15 cellular contexts compared by ENCODE assay signal in genomic region chr20:22511943-22512910, GRCh38.
A peak's percentile ranks its signal among the peaks of the same experiment; 100 is the strongest.
DNase-seq lines count a peak whose midpoint lies in the region; ATAC-seq and TF ChIP-seq lines count a peak whose summit lies in the region.
"Had no signal": no experiment of that assay in that cellular context is flagged by ENCODE, and none has a peak within 500 bp of the region (broad histone marks: within the 10 kb centered on the region; RNA-seq: fewer than 3 reads in every experiment).

No MANE protein-coding gene starts in this region.

- H3K9me2 ChIP-seq in PC-3 (replicated peaks; ENCODE audit: low read length) (no peaks in the 10 kb centered on the region), hepatocyte (replicated peaks; ENCODE audit: insufficient read depth) (no peaks in the 10 kb centered on the region)

- H3K4me1 ChIP-seq in cardiac muscle cell (ENCODE audit: low read depth) (no peaks in the 10 kb centered on the region), PC-3 (ENCODE audit: insufficient read depth, low read length) (peaks cover 29% of the 10 kb centered on the region), hepatocyte (ENCODE audit: insufficient read depth) (peaks cover 26% of the 10 kb centered on the region), upper lobe of right lung (peaks cover 5% of the 10 kb centered on the region)

- peak overlapping the region; percentile 60 for H3K9ac ChIP-seq in PC-3 (ENCODE audit: low read length)

- H3K9me3 ChIP-seq in cardiac muscle cell (ENCODE audit: low read depth) (no peaks in the 10 kb centered on the region), PC-3 (ENCODE audit: low read length) (no peaks in the 10 kb centered on the region), hepatocyte (ENCODE audit: low read depth) (no peaks in the 10 kb centered on the region), upper lobe of right lung (no peaks in the 10 kb centered on the region)

- H3K36me3 Mint-ChIP-seq in stimulated activated memory B cell treated with anti-CD40 and anti-IgM and Interleukin-4, amounts not matched to agents 10 μg/mL and 1 μg/mL and 100 μg/mL, for 72 hours: no peaks in the 10 kb centered on the region
- no peaks in the 10 kb centered on the region for H3K36me3 Mint-ChIP-seq in natural killer cell

- intact Hi-C loops in Right ventricle myocardium inferior (cut with DNase I): no loop called here
- intact Hi-C loops in PC-3 (cut with micrococcal nuclease): loop anchor here (1.0 to 2.0 kb wide), 4 partner anchors 22 to 165 kb away; partner anchors contain the start of gene FOXA2
- intact Hi-C loops in upper lobe of right lung (cut with DNase I): no loop called here
- intact Hi-C loops in natural killer cell (cut with micrococcal nuclease): no loop called here

- no peak overlapping the region for H3K4me3 ChIP-seq in cardiac muscle cell
- H3K4me3 ChIP-seq in PC-3 (ENCODE audit: low read length): no peak overlapping the region; the same call in 1 of the 2 replicates
- H3K4me3 ChIP-seq in hepatocyte: no peak overlapping the region
- no peak overlapping the region for H3K4me3 ChIP-seq in upper lobe of right lung

- WGBS in hepatocyte (ENCODE audit: low lambda C conversion rate, missing lambda C conversion rate): 20% methylated on average over 17 of the region's 17 CpGs

- CTCF ChIA-PET in PC-3 (lab: Charles Lee): interaction anchor here (0.5 to 0.9 kb wide), 6 partner anchors 59 to 173 kb away, joined by 3 to 4 read pairs (median 3); no protein-coding TSS in a partner anchor

- H2AFZ ChIP-seq in PC-3 (ENCODE audit: low read length) (0 out of 2 replicates have a peak overlapping the region, but pooled peaks have one; percentile 8), hepatocyte (no peak overlapping the region)

- TF ChIP-seq CTCF in cardiac muscle cell (IDR thresholded peaks at IDR 0.05; ENCODE audit: low read depth, low read length) (no peak), PC-3 (conservative IDR thresholded peaks at IDR 0.05; ENCODE audit: low read depth, low read length) (no peak), hepatocyte (IDR thresholded peaks at IDR 0.05; ENCODE audit: poor library complexity) (no peak), upper lobe of right lung (IDR thresholded peaks at IDR 0.05) (no peak), natural killer cell (IDR thresholded peaks at IDR 0.05) (no peak)

- H3K27ac Mint-ChIP-seq in stimulated activated memory B cell treated with anti-CD40 and anti-IgM and Interleukin-4, amounts not matched to agents 10 μg/mL and 1 μg/mL and 100 μg/mL, for 72 hours: no peak overlapping the region
- no peak overlapping the region for H3K27ac Mint-ChIP-seq in natural killer cell

- TSS peak; percentile 81 for BruUV-seq in PC-3 (replicated peaks; lab: Mats Ljungman, UMichigan)

- H3K36me3 ChIP-seq in cardiac muscle cell: no peaks in the 10 kb centered on the region
- no peaks in the 10 kb centered on the region for H3K36me3 ChIP-seq in PC-3 (ENCODE audit: low read depth, low read length)
- no peaks in the 10 kb centered on the region for H3K36me3 ChIP-seq in hepatocyte (replicated peaks; ENCODE audit: insufficient read depth, low read depth)
- no peaks in the 10 kb centered on the region for H3K36me3 ChIP-seq in upper lobe of right lung

- H3K4me3 Mint-ChIP-seq in stimulated activated memory B cell treated with anti-CD40 and anti-IgM and Interleukin-4, amounts not matched to agents 10 μg/mL and 1 μg/mL and 100 μg/mL, for 72 hours: no peak overlapping the region
- H3K4me3 Mint-ChIP-seq in natural killer cell: no peak overlapping the region

- H3K4me2 ChIP-seq in PC-3 (ENCODE audit: low read length): peak overlapping the region; percentile 69
- H3K4me2 ChIP-seq in hepatocyte: peak overlapping the region; percentile 63

- H3K27me3 ChIP-seq in cardiac muscle cell: no peaks in the 10 kb centered on the region
- no peaks in the 10 kb centered on the region for H3K27me3 ChIP-seq in PC-3 (ENCODE audit: low read length)
- H3K27me3 ChIP-seq in hepatocyte: no peaks in the 10 kb centered on the region
- no peaks in the 10 kb centered on the region for H3K27me3 ChIP-seq in upper lobe of right lung

- H3K79me2 ChIP-seq in PC-3 (ENCODE audit: low read length) (no peaks in the 10 kb centered on the region), hepatocyte (no peaks in the 10 kb centered on the region)

- H3K9me3 Mint-ChIP-seq in stimulated activated memory B cell treated with anti-CD40 and anti-IgM and Interleukin-4, amounts not matched to agents 10 μg/mL and 1 μg/mL and 100 μg/mL, for 72 hours: no peaks in the 10 kb centered on the region
- no peaks in the 10 kb centered on the region for H3K9me3 Mint-ChIP-seq in natural killer cell

- POLR2A ChIA-PET in PC-3 (lab: Charles Lee; ENCODE audit: unreplicated experiment): interaction anchor here (0.6 to 0.7 kb wide), 5 partner anchors 29 to 838 kb away, joined by 3 to 4 read pairs (median 4); partner anchors contain the start of gene NXT1

- H4K20me1 ChIP-seq in PC-3 (ENCODE audit: low read length): no peaks in the 10 kb centered on the region
- H4K20me1 ChIP-seq in hepatocyte (ENCODE audit: insufficient read depth, poor library complexity, severe bottlenecking): no peaks in the 10 kb centered on the region

- peak; percentile 14 to 28 for DNase-seq in cardiac muscle cell (ENCODE audit: low read depth in 1 of 2, low spot score in 1 of 2)
- DNase-seq in Right ventricle myocardium inferior (ENCODE audit: missing footprints): no peak
- DNase-seq in PC-3: peak; percentile 99
- DNase-seq in hepatocyte (ENCODE audit: low spot score): peak; percentile 84
- DNase-seq in upper lobe of right lung: peak; percentile 77
- DNase-seq in kidney glomerular epithelial cell (lab: John Stamatoyannopoulos, UW): no peak
- no peak for DNase-seq in natural killer cell
- DNase-seq: activated CD4-positive, alpha-beta T cell treated with anti-CD3 and anti-CD28 coated beads for 4 hours; activated effector memory CD4-positive, alpha-beta T cell treated with Interleukin-2 at 50 U/mL for 16 hours; central memory CD4-positive, alpha-beta T cell; midbrain; RPMI8226 had no signal

- H3K27ac ChIP-seq in cardiac muscle cell (no peak overlapping the region), PC-3 (ENCODE audit: low read length) (peak overlapping the region; percentile 88), hepatocyte (peak overlapping the region; percentile 94), upper lobe of right lung (no peak overlapping the region)
- H3K27ac ChIP-seq: 22Rv1 had no signal

- no peaks in the 10 kb centered on the region for H3F3A ChIP-seq in PC-3 (ENCODE audit: low read length, unreplicated experiment)

- ATAC-seq in Right ventricle myocardium inferior (no peak), PC-3 (peak; percentile 97), upper lobe of right lung (peak; percentile 95), natural killer cell (no peak)
- no peak for ATAC-seq in stimulated activated memory B cell treated with anti-CD40 and anti-IgM and Interleukin-4, amounts not matched to agents 10 μg/mL and 1 μg/mL and 100 μg/mL, for 72 hours
- ATAC-seq: sciatic nerve had no signal

- H3K4me1 Mint-ChIP-seq in stimulated activated memory B cell treated with anti-CD40 and anti-IgM and Interleukin-4, amounts not matched to agents 10 μg/mL and 1 μg/mL and 100 μg/mL, for 72 hours: no peaks in the 10 kb centered on the region
- H3K4me1 Mint-ChIP-seq in natural killer cell: no peaks in the 10 kb centered on the region

- H3K27me3 Mint-ChIP-seq in stimulated activated memory B cell treated with anti-CD40 and anti-IgM and Interleukin-4, amounts not matched to agents 10 μg/mL and 1 μg/mL and 100 μg/mL, for 72 hours: no peaks in the 10 kb centered on the region
- H3K27me3 Mint-ChIP-seq in natural killer cell (ENCODE audit: low read depth in 2 of 2): no peaks in the 10 kb centered on the region

Comparison
In these comparisons a context has a peak if more than half of its experiments do, and no peak if none do; other contexts are left out.
1. DNase-seq: peak in cardiac muscle cell (2 of 2), PC-3 (single experiment), hepatocyte (single experiment) and upper lobe of right lung (single experiment); none in Right ventricle myocardium inferior (single experiment), kidney glomerular epithelial cell (single experiment) and natural killer cell (single experiment).
2. H3K27ac ChIP-seq: peak in PC-3 (single experiment) and hepatocyte (single experiment); none in cardiac muscle cell (single experiment) and upper lobe of right lung (single experiment).
3. ATAC-seq: peak in PC-3 (single experiment) and upper lobe of right lung (single experiment); none in Right ventricle myocardium inferior (single experiment), stimulated activated memory B cell treated with anti-CD40 and anti-IgM and Interleukin-4, amounts not matched to agents 10 μg/mL and 1 μg/mL and 100 μg/mL, for 72 hours (single experiment) and natural killer cell (0 of 3).